34 cellular contexts compared by ENCODE assay signal in the genomic region with DNA sequence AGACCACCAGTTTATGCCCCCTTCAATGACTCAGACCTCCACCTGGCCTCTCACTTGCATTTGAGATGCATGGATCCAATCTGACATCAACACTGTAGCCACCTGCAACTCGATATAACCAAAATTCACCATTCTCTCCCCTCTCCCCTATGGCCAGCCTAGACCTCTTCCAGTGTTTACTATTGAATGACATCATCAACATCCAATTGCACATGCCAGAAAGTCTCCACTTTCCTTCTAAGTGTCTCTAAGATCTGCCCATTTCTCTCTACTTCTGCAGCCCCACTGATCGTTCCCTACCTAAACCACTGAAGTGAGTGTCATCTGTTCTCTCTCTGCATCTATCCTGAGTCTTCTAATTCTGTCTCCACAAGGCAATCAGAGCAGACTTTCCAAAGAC.
"Had no signal": no experiment of that assay in that cellular context is flagged by ENCODE, and none has a peak within 500 bp of the region (broad histone marks: within the 10 kb centered on the region; RNA-seq: fewer than 3 reads in every experiment).

No MANE protein-coding gene starts in this region.

- H3K27ac ChIP-seq: adrenal gland, body of pancreas, brain microvascular endothelial cell, breast epithelium, cardiac muscle cell had no signal

- DNase-seq: activated B cell treated with CpG ODN at 0.5 μM for 24 hours; activated CD4-positive, alpha-beta memory T cell treated with anti-CD3 and anti-CD28 coated beads for 36 hours; activated CD4-positive, alpha-beta T cell treated with anti-CD3 and anti-CD28 coated beads for 4 hours; activated CD4-positive, alpha-beta T cell treated with anti-CD3 and anti-CD28 coated beads, Interleukin-2, amount 10 ng/mL, durations not matched to agents 24 days and 14 days; activated CD4-positive, alpha-beta T cell treated with anti-CD3 and anti-CD28 coated beads, Interleukin-2, amount 50 U/mL, for 1 hour; activated CD4-positive, alpha-beta T cell treated with anti-CD3 and anti-CD28 coated beads, Interleukin-2, amount 50 U/mL, for 4 hours; activated CD4-positive, CD25-positive, alpha-beta regulatory T cell treated with anti-CD3 and anti-CD28 coated beads, Interleukin-2, amount 50 U/mL, for 72 hours; activated CD8-positive, alpha-beta memory T cell treated with anti-CD3 and anti-CD28 coated beads, Interleukin-2, amount 50 U/mL, for 4 hours; activated CD8-positive, alpha-beta T cell treated with anti-CD3 and anti-CD28 coated beads for 36 hours; activated effector memory CD4-positive, alpha-beta T cell treated with anti-CD3 and anti-CD28 coated beads, Interleukin-2, amount 50 U/mL, for 16 hours; activated gamma-delta T cell treated with Interleukin-2 at 50 U/mL for 16 hours; activated naive CD4-positive, alpha-beta T cell; activated naive CD4-positive, alpha-beta T cell treated with anti-CD3 and anti-CD28 coated beads for 36 hours; activated naive CD4-positive, alpha-beta T cell treated with anti-CD3 and anti-CD28 coated beads, Interleukin-2, amount 50 U/mL, for 16 hours; activated naive CD8-positive, alpha-beta T cell treated with anti-CD3 and anti-CD28 coated beads for 36 hours; activated T-cell treated with anti-CD3 and anti-CD28 coated beads for 4 hours; activated T-cell treated with anti-CD3 and anti-CD28 coated beads, Interleukin-2, amount 50 U/mL, for 1 hour; activated T-cell treated with anti-CD3 and anti-CD28 coated beads, Interleukin-2, amount 50 U/mL, for 4 hours; activated T-cell treated with anti-CD3 and anti-CD28 coated beads, Interleukin-2, amount 50 U/mL, for 72 hours; adrenal gland; amniotic stem cell; aorta; body of pancreas; brain microvascular endothelial cell; caudate nucleus; cerebellar nuclear complex; T-helper 2 cell; T-helper 9 cell had no signal

- H3K9me3 ChIP-seq: adrenal gland, body of pancreas, breast epithelium had no signal

- H3K27me3 ChIP-seq: adrenal gland, body of pancreas, brain microvascular endothelial cell, breast epithelium, cardiac muscle cell had no signal

- H3K4me3 ChIP-seq: adrenal gland, body of pancreas, breast epithelium, cardiac muscle cell had no signal

- H3K36me3 ChIP-seq: adrenal gland, brain microvascular endothelial cell, breast epithelium, cardiac muscle cell had no signal

- H3K4me1 ChIP-seq: adrenal gland, body of pancreas, breast epithelium had no signal

- ATAC-seq: activated CD8-positive, alpha-beta T cell treated with anti-CD3 and anti-CD28 coated beads for 36 hours; activated naive CD4-positive, alpha-beta T cell treated with anti-CD3 and anti-CD28 coated beads, Interleukin-2, amount 50 U/mL, for 72 hours; activated T-cell treated with anti-CD3 and anti-CD28 coated beads, Interleukin-2, amount 50 U/mL, for 4 hours; activated T-cell treated with anti-CD3 and anti-CD28 coated beads, Interleukin-2, amount 50 U/mL, for 72 hours; activated T-helper 17 cell treated with anti-CD3 and anti-CD28 coated beads, Interleukin-2, amount 50 U/mL, for 72 hours; body of pancreas had no signal

- FAIRE-seq: astrocyte, TTC549 had no signal
